Comparison of ENCODE assay signal across 24 cellular contexts in the genomic region with DNA sequence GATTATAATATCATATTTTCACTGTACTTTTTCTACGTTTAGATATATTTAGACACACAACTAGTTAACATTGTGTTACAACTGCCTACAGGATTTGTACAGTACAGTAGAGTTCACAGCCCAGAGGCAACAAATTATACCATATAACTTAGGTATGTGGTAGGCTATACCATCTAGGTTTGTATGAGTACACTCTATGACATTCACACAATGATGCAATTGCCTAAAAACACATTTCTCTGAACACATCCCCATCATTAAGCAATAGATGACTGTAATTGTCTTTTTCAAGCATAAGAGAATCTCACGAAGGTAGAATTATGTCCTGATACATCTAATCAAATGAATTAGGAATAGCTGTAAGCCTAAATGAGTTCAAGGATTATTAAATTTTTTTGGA.
"Had no signal": no experiment of that assay in that cellular context is flagged by ENCODE, and none has a peak within 500 bp of the region (broad histone marks: within the 10 kb centered on the region; RNA-seq: fewer than 3 reads in every experiment).

No MANE protein-coding gene starts in this region.

- ATAC-seq: HepG2, WTC11 had no signal

- H3K9me3 Mint-ChIP-seq: activated CD4-positive, alpha-beta memory T cell treated with anti-CD3 and anti-CD28 coated beads for 36 hours; activated CD4-positive, alpha-beta T cell treated with anti-CD3 and anti-CD28 coated beads, Interleukin-2, amount 10 ng/mL, durations not matched to agents 7 days and 5 days; activated naive CD4-positive, alpha-beta T cell treated with anti-CD3 and anti-CD28 coated beads, Interleukin-2, amount 50 U/mL, for 24 hours; activated T-helper 1 cell treated with anti-CD3 and anti-CD28 coated beads, Interleukin-12 subunit alpha, Interleukin-12 subunit beta, Interleukin-2, Interleukin-4 antibody, amounts not matched to agents 30 ng/mL and 10 ng/mL and 1 ng/mL, durations not matched to agents 14 hours and 24 hours and 36 hours; T-helper 1 cell treated with Interleukin-12 subunit alpha and Interleukin-12 subunit beta and Interleukin-4 antibody, amounts not matched to agents 30 μg/mL and 1 μg/mL, for 36 hours; WTC11 had no signal

- H3K36me3 ChIP-seq: brain microvascular endothelial cell, Peyer's patch had no signal

- H3K4me1 ChIP-seq: Peyer's patch had no signal

- H3K27me3 ChIP-seq: brain microvascular endothelial cell, Peyer's patch had no signal

- H3K36me3 Mint-ChIP-seq: activated CD4-positive, alpha-beta memory T cell treated with anti-CD3 and anti-CD28 coated beads for 36 hours; activated naive CD4-positive, alpha-beta T cell treated with anti-CD3 and anti-CD28 coated beads, Interleukin-2, amount 50 U/mL, for 24 hours; WTC11 had no signal

- H3K27ac Mint-ChIP-seq: activated CD4-positive, alpha-beta memory T cell treated with anti-CD3 and anti-CD28 coated beads for 36 hours; activated CD4-positive, alpha-beta T cell treated with anti-CD3 and anti-CD28 coated beads, Interleukin-2, amount 10 ng/mL, durations not matched to agents 7 days and 5 days; activated T-helper 1 cell treated with anti-CD3 and anti-CD28 coated beads, Interleukin-12 subunit alpha, Interleukin-12 subunit beta, Interleukin-2, Interleukin-4 antibody, amounts not matched to agents 30 ng/mL and 10 ng/mL and 1 ng/mL, durations not matched to agents 14 hours and 24 hours and 36 hours; T-helper 1 cell treated with Interleukin-12 subunit alpha and Interleukin-12 subunit beta and Interleukin-4 antibody, amounts not matched to agents 30 μg/mL and 1 μg/mL, for 36 hours; WTC11 had no signal

- DNase-seq: activated CD4-positive, alpha-beta memory T cell treated with anti-CD3 and anti-CD28 coated beads for 36 hours; activated CD4-positive, alpha-beta T cell treated with anti-CD3 and anti-CD28 coated beads, Interleukin-2, amount 10 ng/mL, durations not matched to agents 7 days and 5 days; activated CD4-positive, CD25-positive, alpha-beta regulatory T cell treated with anti-CD3 and anti-CD28 coated beads, Interleukin-2, amount 50 U/mL, for 72 hours; activated CD8-positive, alpha-beta memory T cell treated with anti-CD3 and anti-CD28 coated beads, Interleukin-2, amount 50 U/mL, for 4 hours; activated effector memory CD4-positive, alpha-beta T cell treated with Interleukin-2 at 50 U/mL for 16 hours; activated naive CD4-positive, alpha-beta T cell; brain microvascular endothelial cell; caudate nucleus; MM.1S; NCI-H1092; NCI-H1417; NCI-H1930; NCI-H2171; NCI-H226; NCI-H526 treated with DMSO at 0.1 percent for 48 hours; NCI-H82; Peyer's patch; Right ventricle myocardium superior had no signal

- H3K27ac ChIP-seq: brain microvascular endothelial cell, Peyer's patch, RWPE1 had no signal

- H3K4me3 ChIP-seq: Peyer's patch had no signal

- H3K4me3 Mint-ChIP-seq: activated CD4-positive, alpha-beta memory T cell treated with anti-CD3 and anti-CD28 coated beads for 36 hours; activated CD4-positive, alpha-beta T cell treated with anti-CD3 and anti-CD28 coated beads, Interleukin-2, amount 10 ng/mL, durations not matched to agents 7 days and 5 days; activated naive CD4-positive, alpha-beta T cell treated with anti-CD3 and anti-CD28 coated beads, Interleukin-2, amount 50 U/mL, for 24 hours; activated T-helper 1 cell treated with anti-CD3 and anti-CD28 coated beads, Interleukin-12 subunit alpha, Interleukin-12 subunit beta, Interleukin-2, Interleukin-4 antibody, amounts not matched to agents 30 ng/mL and 10 ng/mL and 1 ng/mL, durations not matched to agents 14 hours and 24 hours and 36 hours; T-helper 1 cell treated with Interleukin-12 subunit alpha and Interleukin-12 subunit beta and Interleukin-4 antibody, amounts not matched to agents 30 μg/mL and 1 μg/mL, for 36 hours; WTC11 had no signal

- H3K9me3 ChIP-seq: Peyer's patch had no signal

- H3K27me3 Mint-ChIP-seq: activated naive CD4-positive, alpha-beta T cell treated with anti-CD3 and anti-CD28 coated beads, Interleukin-2, amount 50 U/mL, for 24 hours had no signal

- FAIRE-seq: HepG2 had no signal

- H3K4me1 Mint-ChIP-seq: WTC11 had no signal
